In genomic region chr9:68482548-68482947, GRCh38 we compare ENCODE assay signal across 26 cellular contexts. TPM values are rescaled to one million over a fixed set of nuclear protein-coding genes. Genes with fewer than 3 reads are reported as not detected.
"Had no signal": no experiment of that assay in that cellular context is flagged by ENCODE, and none has a peak within 500 bp of the region (broad histone marks: within the 10 kb centered on the region; RNA-seq: fewer than 3 reads in every experiment).

No MANE protein-coding gene starts in this region.

- H3K27ac ChIP-seq: epithelial cell of prostate, right lobe of liver, testis, upper lobe of right lung had no signal

- H3K4me2 ChIP-seq: smooth muscle cell had no signal

- H3K4me3 Mint-ChIP-seq: activated CD8-positive, alpha-beta T cell treated with anti-CD3 and anti-CD28 coated beads for 36 hours; activated naive CD8-positive, alpha-beta T cell treated with anti-CD3 and anti-CD28 coated beads for 36 hours; activated T-helper 17 cell treated with anti-CD3 and anti-CD28 coated beads, Interleukin-2, amount 50 U/mL, for 72 hours; memory B cell; naive thymus-derived CD4-positive, alpha-beta T cell; stimulated activated naive CD8-positive, alpha-beta T cell treated with anti-CD3 and anti-CD28 coated beads, Interleukin-15, amount 100 ng/mL, for 72 hours had no signal

- H3K4me1 ChIP-seq: prostate gland, right lobe of liver, testis, upper lobe of right lung had no signal

- H3K36me3 Mint-ChIP-seq: activated naive CD8-positive, alpha-beta T cell treated with anti-CD3 and anti-CD28 coated beads for 36 hours had no signal

- H3K27me3 ChIP-seq: right lobe of liver, testis, upper lobe of right lung had no signal

- H3K27ac Mint-ChIP-seq: activated CD8-positive, alpha-beta T cell treated with anti-CD3 and anti-CD28 coated beads for 36 hours; activated naive CD8-positive, alpha-beta T cell treated with anti-CD3 and anti-CD28 coated beads for 36 hours; activated T-helper 17 cell treated with anti-CD3 and anti-CD28 coated beads, Interleukin-2, amount 50 U/mL, for 72 hours; memory B cell; naive thymus-derived CD4-positive, alpha-beta T cell; stimulated activated naive CD8-positive, alpha-beta T cell treated with anti-CD3 and anti-CD28 coated beads, Interleukin-15, amount 100 ng/mL, for 72 hours had no signal

- H3K4me3 ChIP-seq: prostate gland, right lobe of liver, smooth muscle cell, testis, upper lobe of right lung had no signal

- H3K36me3 ChIP-seq: prostate gland, right lobe of liver, upper lobe of right lung had no signal

- H3K9me3 ChIP-seq: prostate gland, right lobe of liver, testis, upper lobe of right lung had no signal

- DNase-seq: activated CD4-positive, alpha-beta T cell treated with anti-CD3 and anti-CD28 coated beads for 48 hours; activated CD4-positive, CD25-positive, alpha-beta regulatory T cell; activated CD8-positive, alpha-beta T cell treated with anti-CD3 and anti-CD28 coated beads for 36 hours; activated naive CD4-positive, alpha-beta T cell; activated naive CD8-positive, alpha-beta T cell treated with anti-CD3 and anti-CD28 coated beads for 36 hours; activated T-cell treated with anti-CD3 and anti-CD28 coated beads, Interleukin-2, amount 50 U/mL, for 1 hour; amygdala; caudate nucleus; foreskin melanocyte; naive thymus-derived CD4-positive, alpha-beta T cell; right lobe of liver; stimulated activated CD4-positive, alpha-beta T cell treated with anti-CD3 and anti-CD28 coated beads, Interleukin-4, amount 100 ng/mL, for 1 hour; stimulated activated naive CD8-positive, alpha-beta T cell treated with anti-CD3 and anti-CD28 coated beads, Interleukin-15, amount 100 ng/mL, for 72 hours; T1000; testis; upper lobe of right lung had no signal

- ATAC-seq: activated CD8-positive, alpha-beta T cell treated with anti-CD3 and anti-CD28 coated beads for 36 hours; activated T-helper 17 cell treated with anti-CD3 and anti-CD28 coated beads, Interleukin-2, amount 50 U/mL, for 72 hours; naive thymus-derived CD4-positive, alpha-beta T cell; stimulated activated naive CD8-positive, alpha-beta T cell treated with anti-CD3 and anti-CD28 coated beads, Interleukin-15, amount 100 ng/mL, for 72 hours; upper lobe of right lung had no signal

- H3K4me1 Mint-ChIP-seq: activated naive CD8-positive, alpha-beta T cell treated with anti-CD3 and anti-CD28 coated beads for 36 hours; activated T-helper 17 cell treated with anti-CD3 and anti-CD28 coated beads, Interleukin-2, amount 50 U/mL, for 72 hours; stimulated activated naive CD8-positive, alpha-beta T cell treated with anti-CD3 and anti-CD28 coated beads, Interleukin-15, amount 100 ng/mL, for 72 hours had no signal

RNA-seq across cellular contexts. Expression of gene TMEM252, which starts 58.1 kb away (rescaled TPM):
- total RNA-seq: activated CD8-positive, alpha-beta T cell treated with anti-CD3 and anti-CD28 coated beads for 36 hours; activated naive CD8-positive, alpha-beta T cell treated with anti-CD3 and anti-CD28 coated beads for 36 hours; activated T-helper 17 cell treated with anti-CD3 and anti-CD28 coated beads, Interleukin-2, amount 50 U/mL, for 72 hours; dermis microvascular lymphatic vessel endothelial cell; kidney epithelial cell; mononuclear cell; naive thymus-derived CD4-positive, alpha-beta T cell; osteocyte; prostate gland; smooth muscle cell; testis; upper lobe of right lung had no signal
- polyA plus RNA-seq: liver; naive thymus-derived CD4-positive, alpha-beta T cell; smooth muscle cell had no signal
